In the genomic region with DNA sequence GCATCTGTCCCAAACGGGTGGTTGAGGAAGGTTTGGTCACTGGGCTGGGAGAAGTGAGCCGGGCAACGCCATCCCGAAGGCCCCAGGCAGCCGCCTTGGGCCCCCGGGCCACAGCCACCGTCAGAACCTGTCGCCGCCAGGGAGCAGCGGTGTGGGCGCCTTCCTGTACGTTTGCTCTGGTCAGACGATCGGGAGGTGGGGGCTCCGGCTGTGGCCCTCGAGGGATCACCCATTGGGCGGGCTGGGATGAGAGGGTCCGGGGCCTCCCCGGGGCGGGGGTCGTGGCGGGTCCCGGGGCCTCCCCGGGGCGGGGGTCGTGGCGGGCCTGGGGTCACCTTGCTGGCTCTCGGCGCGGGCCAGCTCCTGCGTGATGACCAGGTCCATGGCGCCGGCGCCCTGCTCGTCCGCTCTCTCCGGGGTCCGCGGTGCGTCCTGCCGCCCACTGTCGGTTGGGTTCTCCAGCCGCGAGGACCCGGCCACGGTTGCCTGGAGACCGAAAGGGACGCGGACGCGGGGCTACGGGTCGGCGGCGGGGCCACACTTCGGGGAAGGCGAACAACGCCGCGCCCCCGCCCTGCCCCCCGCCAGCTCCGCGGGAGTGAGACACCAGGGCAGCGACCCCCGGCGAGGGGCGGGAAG, we compare ENCODE assay signal across 8 cellular contexts.
DNase-seq lines count a peak whose midpoint lies in the region; ATAC-seq and TF ChIP-seq lines count a peak whose summit lies in the region.

A gene (minus strand): TSS at position 470 of the 639 bp plus-strand sequence. CDS start 86 bp downstream, at position 384.

- no peaks in the 10 kb centered on the region for H3K9me3 ChIP-seq in BLaER1 treated with 17β-estradiol and CSF1 and Interleukin-3, amounts not matched to agents 10 nM and 100 nM (replicated peaks in 1 of 11)
- no peaks in the 10 kb centered on the region for H3K9me3 ChIP-seq in HUES6 (ENCODE audit: control insufficient read depth, insufficient read depth, low read depth, low read length)

- H3K4me3 ChIP-seq in BLaER1 treated with 17β-estradiol and CSF1 and Interleukin-3, amounts not matched to agents 10 nM and 100 nM = peak within 1 kb of the TSS; percentile 19 to 61 (median 34); a peak in 13 of 20 replicates
- peak within 1 kb of the TSS; percentile 66 for H3K4me3 ChIP-seq in HUES6 (ENCODE audit: low read depth, low read length)
- H3K4me3 ChIP-seq in brain microvascular endothelial cell (ENCODE audit: low read depth, low read length) = peak within 1 kb of the TSS; percentile 50
- H3K4me3 ChIP-seq in skeletal muscle cell (ENCODE audit: low read depth, low read length) = peak within 1 kb of the TSS; percentile 59

- H3K4me2 ChIP-seq in BLaER1 treated with 17β-estradiol and CSF1 and Interleukin-3, amounts not matched to agents 10 nM and 100 nM = peak within 1 kb of the TSS; percentile 56 to 88 (median 75)

- peaks cover 15 to 55% (median 47%) of the 10 kb centered on the region in 10 experiments for H3K4me1 ChIP-seq in BLaER1 treated with 17β-estradiol and CSF1 and Interleukin-3, amounts not matched to agents 10 nM and 100 nM
- no peaks in the 10 kb centered on the region; the same call in 1 of the 2 replicates for H3K4me1 ChIP-seq in HUES6 (ENCODE audit: control insufficient read depth, insufficient read depth, low read length)

- H4K20me1 ChIP-seq in BLaER1 treated with 17β-estradiol and CSF1 and Interleukin-3, amounts not matched to agents 10 nM and 100 nM = peaks cover 0 to 42% (median 7%) of the 10 kb centered on the region in 11 experiments; a peak in 11 of 22 replicates

- in situ Hi-C loops in brain microvascular endothelial cell (cut with HindIII; ENCODE audit: low pct_ligation_motif_present, low sequenced_read_pairs) = no loop called here

- ATAC-seq in HG02884 (IDR thresholded peaks at IDR 0.05; ENCODE audit: unreplicated experiment) (no peak), HG02678 (IDR thresholded peaks at IDR 0.05; ENCODE audit: unreplicated experiment) (no peak)

- H3K36me3 ChIP-seq in BLaER1 treated with 17β-estradiol and CSF1 and Interleukin-3, amounts not matched to agents 10 nM and 100 nM = no peaks in the 10 kb centered on the region
- H3K36me3 ChIP-seq in HUES6 (ENCODE audit: control insufficient read depth, insufficient read depth, low read length) (no peaks in the 10 kb centered on the region), brain microvascular endothelial cell (replicated peaks) (no peaks in the 10 kb centered on the region)

- 0 out of 22 replicates have a peak within 1 kb of the TSS, but pooled peaks of 1 of the 11 experiments have one; percentile 52 for H3K9ac ChIP-seq in BLaER1 treated with 17β-estradiol and CSF1 and Interleukin-3, amounts not matched to agents 10 nM and 100 nM
- peak within 1 kb of the TSS; percentile 29 for H3K9ac ChIP-seq in HUES6 (ENCODE audit: low read length)

- DNase-seq in brain microvascular endothelial cell (peak; percentile 36), iPS-NIHi7 (ENCODE audit: extremely low spot score) (peak; percentile 88), skeletal muscle cell (ENCODE audit: low read depth) (no peak), NCI-H524 (lab: John Stamatoyannopoulos, UW) (no peak)

- H3K27me3 ChIP-seq in BLaER1 treated with 17β-estradiol and CSF1 and Interleukin-3, amounts not matched to agents 10 nM and 100 nM = peaks cover 29 to 70% (median 59%) of the 10 kb centered on the region in 11 experiments
- H3K27me3 ChIP-seq in HUES6 (ENCODE audit: control insufficient read depth, insufficient read depth, low read length) (peaks cover 9% of the 10 kb centered on the region; the same call in 1 of the 2 replicates), brain microvascular endothelial cell (replicated peaks) (no peaks in the 10 kb centered on the region)

- H3K27ac ChIP-seq in BLaER1 treated with 17β-estradiol and CSF1 and Interleukin-3, amounts not matched to agents 10 nM and 100 nM = no peak within 1 kb of the TSS
- no peak within 1 kb of the TSS for H3K27ac ChIP-seq in HUES6 (ENCODE audit: low read depth, low read length)
- H3K27ac ChIP-seq in brain microvascular endothelial cell = no peak within 1 kb of the TSS

- TF ChIP-seq CTCF in brain microvascular endothelial cell (IDR thresholded peaks at IDR 0.05; ENCODE audit: low read depth, low read length, missing control alignments) = peak; percentile 28

Comparison
In these comparisons a context has a peak if more than half of its experiments do, and no peak if none do; other contexts are left out.
1. DNase-seq: peak in brain microvascular endothelial cell (single experiment) and iPS-NIHi7 (single experiment); none in skeletal muscle cell (single experiment) and NCI-H524 (0 of 2).
2. Peak in every context shown above with its lines, with median percentiles within 50 percentile points of each other: H3K4me3 ChIP-seq.